ENCODE assay signal across 8 cellular contexts in genomic region chr7:30322656-30323355, GRCh38. TPM values are rescaled to one million over a fixed set of nuclear protein-coding genes. Genes with fewer than 3 reads are reported as not detected.
A peak's percentile ranks its signal among the peaks of the same experiment; 100 is the strongest.
DNase-seq lines count a peak whose midpoint lies in the region; ATAC-seq and TF ChIP-seq lines count a peak whose summit lies in the region.

No MANE protein-coding gene starts in this region.

- peak overlapping the region; percentile 90 for H3K27ac Mint-ChIP-seq in CD4-positive, alpha-beta T cell

- TF ChIP-seq CTCF in CD4-positive, alpha-beta T cell (IDR thresholded peaks at IDR 0.05): no peak
- no peak for TF ChIP-seq CTCF in stomach (IDR thresholded peaks at IDR 0.05)

- H3K4me1 ChIP-seq in duodenal mucosa (ENCODE audit: control insufficient read depth in 1 of 2, insufficient read depth in 2 of 2, low read length in 2 of 2): peaks cover 18 to 21% of the 10 kb centered on the region in 2 donors
- peaks cover 4 to 55% (median 36%) of the 10 kb centered on the region in 4 donors for H3K4me1 ChIP-seq in stomach

- POLR2A ChIA-PET in CD4-positive, alpha-beta T cell (lab: Charles Lee): interaction anchor here (0.6 to 2.9 kb wide), 14 partner anchors 8 to 188 kb away, joined by 3 to 44 read pairs (median 4); partner anchors contain the start of genes MTURN and ZNRF2

- CTCF ChIA-PET in CD4-positive, alpha-beta T cell (lab: Charles Lee): interaction anchor here (0.6 to 2.6 kb wide), 11 partner anchors 8 to 38 kb away, joined by 3 to 13 read pairs (median 5); partner anchors contain the start of gene ZNRF2

- H3K36me3 ChIP-seq in duodenal mucosa (ENCODE audit: control insufficient read depth in 1 of 2, insufficient read depth in 2 of 2, low read length in 2 of 2) (peaks cover 0 to 4% of the 10 kb centered on the region in 2 donors), stomach (peaks cover 0 to 6% (median 2%) of the 10 kb centered on the region in 4 donors)

- H3K4me3 ChIP-seq in duodenal mucosa (ENCODE audit: low read depth in 1 of 2, low read length in 2 of 2) (peak overlapping the region; percentile 38 to 49), stomach (no peak overlapping the region)

- H3K36me3 Mint-ChIP-seq in CD4-positive, alpha-beta T cell (ENCODE audit: low read depth): peaks cover 30% of the 10 kb centered on the region

- intact Hi-C loops in CD4-positive, alpha-beta T cell (cut with DNase I, micrococcal nuclease): loop anchor here (2.0 to 5.0 kb wide), 2 partner anchors 14 to 36 kb away; no protein-coding TSS in a partner anchor
- intact Hi-C loops in stomach (cut with DNase I; ENCODE audit: low total_unique reads): no loop called here

- no peak for TF ChIP-seq EP300 in stomach (IDR thresholded peaks at IDR 0.05)

- TF ChIP-seq POLR2A in stomach (IDR thresholded peaks at IDR 0.05): no peak

- H3K27me3 Mint-ChIP-seq in CD4-positive, alpha-beta T cell: no peaks in the 10 kb centered on the region

- H3K27ac ChIP-seq in CD4-positive, alpha-beta T cell (ENCODE audit: low read depth, low read length): peak overlapping the region; percentile 70
- H3K27ac ChIP-seq in duodenal mucosa (ENCODE audit: low read depth, low read length): peak overlapping the region; percentile 13
- H3K27ac ChIP-seq in stomach: peak overlapping the region in 4 of 5 donors; percentile 36 to 74 (median 70)

- peaks cover 79% of the 10 kb centered on the region for H3K4me1 Mint-ChIP-seq in CD4-positive, alpha-beta T cell (ENCODE audit: low read depth)

- H3K9me3 ChIP-seq in CD4-positive, alpha-beta T cell (ENCODE audit: control insufficient read depth, low read length): no peaks in the 10 kb centered on the region
- no peaks in the 10 kb centered on the region for H3K9me3 ChIP-seq in duodenal mucosa (ENCODE audit: control insufficient read depth in 1 of 2, low read length in 2 of 2)
- no peaks in the 10 kb centered on the region for H3K9me3 ChIP-seq in stomach

- H3K9me3 Mint-ChIP-seq in CD4-positive, alpha-beta T cell: no peaks in the 10 kb centered on the region

- peak; percentile 54 for ATAC-seq in CD4-positive, alpha-beta T cell (ENCODE audit: poor library complexity)
- ATAC-seq in GM19467 (IDR thresholded peaks at IDR 0.05; ENCODE audit: unreplicated experiment) (peak; percentile 46), HG03457 (IDR thresholded peaks at IDR 0.05; ENCODE audit: unreplicated experiment) (peak; percentile 47)

- H3K27me3 ChIP-seq in CD4-positive, alpha-beta T cell (ENCODE audit: control insufficient read depth, insufficient read depth, low read length): no peaks in the 10 kb centered on the region
- H3K27me3 ChIP-seq in duodenal mucosa (ENCODE audit: control insufficient read depth in 1 of 2, insufficient read depth in 2 of 2, low read length in 2 of 2): no peaks in the 10 kb centered on the region
- H3K27me3 ChIP-seq in stomach: no peaks in the 10 kb centered on the region

- no peak for DNase-seq in CD4-positive, alpha-beta T cell
- DNase-seq in stomach: no peak
- no peak for DNase-seq in NK-92 (lab: John Stamatoyannopoulos, UW; ENCODE audit: unreplicated experiment)
- DNase-seq in activated CD8-positive, alpha-beta memory T cell treated with anti-CD3 and anti-CD28 coated beads, Interleukin-2, amount 50 U/mL, for 48 hours: no peak
- no peak for DNase-seq in NCI-H2107 treated with DMSO at 0.1 percent for 48 hours (lab: John Stamatoyannopoulos, UW; ENCODE audit: unreplicated experiment)

- peak overlapping the region; percentile 88 for H3K4me3 Mint-ChIP-seq in CD4-positive, alpha-beta T cell

- peak overlapping the region; percentile 38 to 47 for H3K9ac ChIP-seq in duodenal mucosa (ENCODE audit: low read depth in 1 of 2, low read length in 2 of 2)

- WGBS in stomach, 5 donors: 44 to 64% (median 56%) methylated on average over 2 of the region's 2 CpGs

RNA-seq across cellular contexts. Expression of gene ZNRF2, which starts 38.4 kb away (rescaled TPM):
- total RNA-seq in CD4-positive, alpha-beta T cell: 10 to 100 TPM; 20.4 to 23.6 TPM
- total RNA-seq in stomach: 100 to 1,000 TPM in 1 of 5 donors, 10 to 100 TPM in 4; 23.3 to 209 (median 29.0) TPM
- polyA plus RNA-seq in stomach: 10 to 100 TPM in 2 of 3 donors, 1 to 10 TPM in 1; 5.4 to 13.9 (median 10.3) TPM

Comparison
In these comparisons a context has a peak if more than half of its experiments do, and no peak if none do; other contexts are left out.
1. H3K27ac ChIP-seq: peak in every context shown above with its lines; median percentile 70 in CD4-positive, alpha-beta T cell; 70 in stomach; 13 in duodenal mucosa.
2. H3K4me3 ChIP-seq: peak in duodenal mucosa (2 of 2); none in stomach (0 of 4).
3. Peak in every context shown above with its lines, with median percentiles within 50 percentile points of each other: ATAC-seq.